ENCODE assay signal across 15 cellular contexts in the genomic region with DNA sequence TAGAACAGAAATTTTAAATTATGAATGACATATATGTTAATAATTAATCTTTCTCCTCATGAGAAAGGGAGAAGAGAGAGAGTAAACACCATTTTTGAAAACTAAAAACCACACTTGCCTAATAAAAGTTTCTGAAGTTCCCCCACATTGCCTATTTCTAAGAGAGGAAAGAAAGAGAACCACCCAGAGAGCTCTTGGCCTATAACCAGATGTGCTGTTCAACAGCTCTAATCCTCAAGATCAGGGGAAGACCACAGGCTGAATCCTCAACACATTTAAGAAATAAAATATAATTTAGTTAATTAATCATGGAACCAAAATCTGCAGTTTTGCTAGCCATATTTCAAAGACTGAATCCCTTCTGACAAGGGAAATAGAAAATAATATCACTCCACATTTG. TPM values are rescaled to one million over a fixed set of nuclear protein-coding genes. Genes with fewer than 3 reads are reported as not detected.
DNase-seq lines count a peak whose midpoint lies in the region; ATAC-seq and TF ChIP-seq lines count a peak whose summit lies in the region.
"Had no signal": no experiment of that assay in that cellular context is flagged by ENCODE, and none has a peak within 500 bp of the region (broad histone marks: within the 10 kb centered on the region; RNA-seq: fewer than 3 reads in every experiment).

No MANE protein-coding gene starts in this region.

- peaks cover 0 to 10% of the 10 kb centered on the region in 2 donors for H3K36me3 Mint-ChIP-seq in activated naive CD4-positive, alpha-beta T cell treated with anti-CD3 and anti-CD28 coated beads, Interleukin-2, amount 50 U/mL, for 72 hours
- H3K36me3 Mint-ChIP-seq in activated CD4-positive, alpha-beta memory T cell treated with anti-CD3 and anti-CD28 coated beads for 36 hours: no peaks in the 10 kb centered on the region

- no peak overlapping the region for H3K4me2 ChIP-seq in skeletal muscle satellite cell (ENCODE audit: low read length)

- POLR2A ChIA-PET in activated CD4-positive, alpha-beta memory T cell treated with anti-CD3 and anti-CD28 coated beads for 36 hours (lab: Charles Lee): no interaction called here

- peak overlapping the region; percentile 47 for H3K9ac ChIP-seq in SK-N-MC (ENCODE audit: insufficient read length)
- peak overlapping the region; percentile 47 for H3K9ac ChIP-seq in skeletal muscle satellite cell (ENCODE audit: low read depth, low read length)

- H3K4me1 Mint-ChIP-seq in activated CD4-positive, alpha-beta memory T cell treated with anti-CD3 and anti-CD28 coated beads for 36 hours (ENCODE audit: low read depth): no peaks in the 10 kb centered on the region

- TF ChIP-seq POLR2A in esophagus squamous epithelium (IDR thresholded peaks at IDR 0.05): no peak

- H3K36me3 ChIP-seq in SK-N-MC (ENCODE audit: insufficient read depth, low read length) (no peaks in the 10 kb centered on the region), skeletal muscle satellite cell (ENCODE audit: insufficient read depth, low read length) (no peaks in the 10 kb centered on the region), esophagus squamous epithelium (no peaks in the 10 kb centered on the region)
- H3K36me3 ChIP-seq: HAP-1 had no signal

- H3K4me3 ChIP-seq in SK-N-MC: peak overlapping the region; percentile 37
- no peak overlapping the region for H3K4me3 ChIP-seq in fibroblast of villous mesenchyme (ENCODE audit: low read depth, low read length)
- H3K4me3 ChIP-seq in skeletal muscle satellite cell (ENCODE audit: low read length): no peak overlapping the region
- H3K4me3 ChIP-seq in esophagus squamous epithelium: no peak overlapping the region
- H3K4me3 ChIP-seq: HAP-1 had no signal

- ATAC-seq in activated naive CD4-positive, alpha-beta T cell treated with anti-CD3 and anti-CD28 coated beads, Interleukin-2, amount 50 U/mL, for 72 hours: no peak

- DNase-seq in AG08395 (ENCODE audit: low spot score) (peak; percentile 22), SK-N-MC (ENCODE audit: low read depth, low spot score) (no peak), fibroblast of villous mesenchyme (ENCODE audit: low read depth) (peak; percentile 52), esophagus squamous epithelium (lab: John Stamatoyannopoulos, UW) (no peak), NCI-H2196 treated with DMSO at 0.1 percent for 48 hours (lab: John Stamatoyannopoulos, UW; ENCODE audit: unreplicated experiment) (no peak)
- no peak for DNase-seq in activated naive CD4-positive, alpha-beta T cell treated with anti-CD3 and anti-CD28 coated beads, Interleukin-2, amount 50 U/mL, for 72 hours (ENCODE audit: low spot score in 2 of 2)
- no peak for DNase-seq in activated CD4-positive, alpha-beta memory T cell treated with anti-CD3 and anti-CD28 coated beads for 36 hours
- DNase-seq: NCI-H187 treated with DMSO at 0.1 percent for 48 hours, NCI-H446, NCI-H69, OCI-M1, SIG-M5 had no signal

- H3K27me3 ChIP-seq in skeletal muscle satellite cell (ENCODE audit: control insufficient read depth, insufficient read depth, low read length) (no peaks in the 10 kb centered on the region), esophagus squamous epithelium (peaks cover 0 to 17% (median 0%) of the 10 kb centered on the region in 4 donors)

- H3K4me1 ChIP-seq in skeletal muscle satellite cell (ENCODE audit: control insufficient read depth, insufficient read depth, low read length): peaks cover 56% of the 10 kb centered on the region
- H3K4me1 ChIP-seq in esophagus squamous epithelium: peaks cover 0 to 16% (median 0%) of the 10 kb centered on the region in 3 donors
- H3K4me1 ChIP-seq: HAP-1 had no signal

- H3K27me3 Mint-ChIP-seq in activated CD4-positive, alpha-beta memory T cell treated with anti-CD3 and anti-CD28 coated beads for 36 hours: peaks cover 41% of the 10 kb centered on the region

- intact Hi-C loops in esophagus squamous epithelium (cut with DNase I): no loop called here
- intact Hi-C loops in activated CD4-positive, alpha-beta memory T cell treated with anti-CD3 and anti-CD28 coated beads for 36 hours (cut with micrococcal nuclease): no loop called here

- TF ChIP-seq CTCF in fibroblast of villous mesenchyme (IDR thresholded peaks at IDR 0.05; ENCODE audit: insufficient read depth, low read depth, low read length) (no peak), esophagus squamous epithelium (IDR thresholded peaks at IDR 0.05) (no peak)

- H3K27ac Mint-ChIP-seq in activated naive CD4-positive, alpha-beta T cell treated with anti-CD3 and anti-CD28 coated beads, Interleukin-2, amount 50 U/mL, for 72 hours: no peak overlapping the region
- no peak overlapping the region for H3K27ac Mint-ChIP-seq in activated CD4-positive, alpha-beta memory T cell treated with anti-CD3 and anti-CD28 coated beads for 36 hours

- CTCF ChIA-PET in activated CD4-positive, alpha-beta memory T cell treated with anti-CD3 and anti-CD28 coated beads for 36 hours (lab: Charles Lee): interaction anchor here (1.4 to 1.5 kb wide), 2 partner anchors 13 to 14 kb away, joined by 5 to 11 read pairs; no protein-coding TSS in a partner anchor

- H3K27ac ChIP-seq in SK-N-MC (peak overlapping the region; percentile 86), esophagus squamous epithelium (peak overlapping the region in 2 of 4 donors; percentile 38 to 59)
- H3K27ac ChIP-seq: C4-2B had no signal

- no peak overlapping the region for H3K4me3 Mint-ChIP-seq in activated CD4-positive, alpha-beta memory T cell treated with anti-CD3 and anti-CD28 coated beads for 36 hours

- no peaks in the 10 kb centered on the region for H3K9me3 Mint-ChIP-seq in activated naive CD4-positive, alpha-beta T cell treated with anti-CD3 and anti-CD28 coated beads, Interleukin-2, amount 50 U/mL, for 72 hours
- H3K9me3 Mint-ChIP-seq in activated CD4-positive, alpha-beta memory T cell treated with anti-CD3 and anti-CD28 coated beads for 36 hours: no peaks in the 10 kb centered on the region

- H3K9me3 ChIP-seq in SK-N-MC (ENCODE audit: low read depth, low read length): no peaks in the 10 kb centered on the region
- H3K9me3 ChIP-seq in skeletal muscle satellite cell (replicated peaks; ENCODE audit: low read length): no peaks in the 10 kb centered on the region
- no peaks in the 10 kb centered on the region for H3K9me3 ChIP-seq in esophagus squamous epithelium
- H3K9me3 ChIP-seq: HAP-1 had no signal

RNA-seq across cellular contexts. Expression of a gene that starts 11.9 kb away (rescaled TPM):
- 174 and 203 TPM in 2 replicates for total RNA-seq in fibroblast of villous mesenchyme
- total RNA-seq in skeletal muscle satellite cell (2012; rRNA removed): 228 and 249 TPM in 2 replicates
- total RNA-seq in esophagus squamous epithelium: 10 to 100 TPM in 2 of 4 donors, 1 to 10 TPM in 2; 2.2 to 20.4 (median 10.3) TPM
- not detected for total RNA-seq in activated naive CD4-positive, alpha-beta T cell treated with anti-CD3 and anti-CD28 coated beads, Interleukin-2, amount 50 U/mL, for 72 hours
- not detected for total RNA-seq in activated CD4-positive, alpha-beta memory T cell treated with anti-CD3 and anti-CD28 coated beads for 36 hours

Comparison
In these comparisons a context has a peak if more than half of its experiments do, and no peak if none do; other contexts are left out.
1. DNase-seq: peak in AG08395 (single experiment) and fibroblast of villous mesenchyme (single experiment); none in SK-N-MC (single experiment), esophagus squamous epithelium (single experiment), NCI-H2196 treated with DMSO at 0.1 percent for 48 hours (single experiment), activated naive CD4-positive, alpha-beta T cell treated with anti-CD3 and anti-CD28 coated beads, Interleukin-2, amount 50 U/mL, for 72 hours (0 of 2) and activated CD4-positive, alpha-beta memory T cell treated with anti-CD3 and anti-CD28 coated beads for 36 hours (single experiment).